In the genomic region with DNA sequence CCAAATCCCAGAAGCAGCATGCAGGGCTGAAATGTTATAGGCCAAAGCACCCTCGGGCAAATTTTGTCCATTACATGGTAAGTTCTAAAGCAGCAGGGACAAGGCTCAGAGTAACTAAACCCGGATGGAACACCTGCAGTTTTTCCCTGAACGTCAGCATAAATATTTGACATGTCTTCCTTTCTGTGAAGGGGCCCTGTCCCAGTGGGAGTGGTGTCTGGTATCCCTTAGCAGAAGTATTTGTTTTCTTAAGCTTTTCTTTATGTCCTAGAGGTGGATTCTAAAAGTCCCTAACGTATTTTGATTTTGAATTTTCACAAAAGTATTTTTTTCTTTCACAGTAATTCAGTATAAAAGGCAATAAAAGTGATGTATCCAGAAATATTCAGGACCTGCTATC, we compare ENCODE assay signal across 25 cellular contexts.
"Had no signal": no experiment of that assay in that cellular context is flagged by ENCODE, and none has a peak within 500 bp of the region (broad histone marks: within the 10 kb centered on the region; RNA-seq: fewer than 3 reads in every experiment).

No MANE protein-coding gene starts in this region.

- DNase-seq: activated B cell treated with CpG ODN at 0.5 μM for 24 hours; activated CD4-positive, alpha-beta T cell treated with anti-CD3 and anti-CD28 coated beads for 1 hour; activated CD4-positive, alpha-beta T cell treated with anti-CD3 and anti-CD28 coated beads, Interleukin-2, amount 10 ng/mL, durations not matched to agents 24 days and 14 days; activated CD4-positive, alpha-beta T cell treated with anti-CD3 and anti-CD28 coated beads, Interleukin-2, amount 50 U/mL, for 48 hours; activated CD8-positive, alpha-beta memory T cell treated with anti-CD3 and anti-CD28 coated beads, Interleukin-2, amount 10 ng/mL, durations not matched to agents 7 days and 5 days; activated effector memory CD4-positive, alpha-beta T cell treated with Interleukin-2 at 50 U/mL for 16 hours; activated naive CD4-positive, alpha-beta T cell; activated naive CD8-positive, alpha-beta T cell treated with anti-CD3 and anti-CD28 coated beads, Interleukin-2, amount 50 U/mL, for 24 hours; activated T-cell treated with anti-CD3 and anti-CD28 coated beads, Interleukin-2, amount 50 U/mL, for 24 hours; amniotic stem cell; body of pancreas; central memory CD4-positive, alpha-beta T cell; KG1; MG63; NCI-H1105 treated with DMSO at 0.1 percent for 48 hours; NCI-H1436 treated with DMSO at 0.1 percent for 48 hours; NCI-H1930; NCI-H345; NCI-H510A; SHP77 treated with DMSO at 0.1 percent for 48 hours; T-helper 2 cell; T1000 had no signal

- H3K4me1 ChIP-seq: ascending aorta, body of pancreas had no signal

- H3K36me3 ChIP-seq: ascending aorta, MG63 had no signal

- H3K4me3 ChIP-seq: ascending aorta, body of pancreas, MG63 had no signal

- H3K27ac ChIP-seq: ascending aorta, body of pancreas had no signal

- H3K9me3 Mint-ChIP-seq: activated B cell treated with CpG ODN at 0.5 μM for 24 hours; activated CD4-positive, alpha-beta T cell treated with anti-CD3 and anti-CD28 coated beads, Interleukin-2, amount 10 ng/mL, durations not matched to agents 24 days and 14 days; activated naive CD8-positive, alpha-beta T cell treated with anti-CD3 and anti-CD28 coated beads, Interleukin-2, amount 50 U/mL, for 24 hours; activated T-cell treated with anti-CD3 and anti-CD28 coated beads, Interleukin-2, amount 50 U/mL, for 24 hours; activated T-helper 1 cell treated with anti-CD3 and anti-CD28 coated beads, Interleukin-12 subunit alpha, Interleukin-12 subunit beta, Interleukin-2, Interleukin-4 antibody, amounts not matched to agents 30 ng/mL and 10 ng/mL and 1 ng/mL, durations not matched to agents 14 hours and 24 hours and 36 hours had no signal

- H3K9me3 ChIP-seq: ascending aorta, body of pancreas, MG63 had no signal

- ATAC-seq: activated CD8-positive, alpha-beta memory T cell treated with anti-CD3 and anti-CD28 coated beads, Interleukin-2, amount 10 ng/mL, durations not matched to agents 7 days and 5 days; activated naive CD4-positive, alpha-beta T cell treated with anti-CD3 and anti-CD28 coated beads, Interleukin-2, amount 50 U/mL, for 72 hours; activated naive CD8-positive, alpha-beta T cell treated with anti-CD3 and anti-CD28 coated beads, Interleukin-2, amount 50 U/mL, for 24 hours; body of pancreas had no signal

- H3K27me3 Mint-ChIP-seq: activated B cell treated with CpG ODN at 0.5 μM for 24 hours; activated CD4-positive, alpha-beta T cell treated with anti-CD3 and anti-CD28 coated beads, Interleukin-2, amount 10 ng/mL, durations not matched to agents 24 days and 14 days; activated naive CD8-positive, alpha-beta T cell treated with anti-CD3 and anti-CD28 coated beads, Interleukin-2, amount 50 U/mL, for 24 hours; activated T-cell treated with anti-CD3 and anti-CD28 coated beads, Interleukin-2, amount 50 U/mL, for 24 hours had no signal

- H3K27ac Mint-ChIP-seq: activated B cell treated with CpG ODN at 0.5 μM for 24 hours; activated CD4-positive, alpha-beta T cell treated with anti-CD3 and anti-CD28 coated beads, Interleukin-2, amount 10 ng/mL, durations not matched to agents 24 days and 14 days; activated CD8-positive, alpha-beta memory T cell treated with anti-CD3 and anti-CD28 coated beads, Interleukin-2, amount 10 ng/mL, durations not matched to agents 7 days and 5 days; activated naive CD4-positive, alpha-beta T cell treated with anti-CD3 and anti-CD28 coated beads, Interleukin-2, amount 50 U/mL, for 72 hours; activated naive CD8-positive, alpha-beta T cell treated with anti-CD3 and anti-CD28 coated beads, Interleukin-2, amount 50 U/mL, for 24 hours; activated T-cell treated with anti-CD3 and anti-CD28 coated beads, Interleukin-2, amount 50 U/mL, for 24 hours; activated T-helper 1 cell treated with anti-CD3 and anti-CD28 coated beads, Interleukin-12 subunit alpha, Interleukin-12 subunit beta, Interleukin-2, Interleukin-4 antibody, amounts not matched to agents 30 ng/mL and 10 ng/mL and 1 ng/mL, durations not matched to agents 14 hours and 24 hours and 36 hours had no signal

- H3K4me3 Mint-ChIP-seq: activated B cell treated with CpG ODN at 0.5 μM for 24 hours; activated CD4-positive, alpha-beta T cell treated with anti-CD3 and anti-CD28 coated beads, Interleukin-2, amount 10 ng/mL, durations not matched to agents 24 days and 14 days; activated CD8-positive, alpha-beta memory T cell treated with anti-CD3 and anti-CD28 coated beads, Interleukin-2, amount 10 ng/mL, durations not matched to agents 7 days and 5 days; activated naive CD8-positive, alpha-beta T cell treated with anti-CD3 and anti-CD28 coated beads, Interleukin-2, amount 50 U/mL, for 24 hours; activated T-cell treated with anti-CD3 and anti-CD28 coated beads, Interleukin-2, amount 50 U/mL, for 24 hours; activated T-helper 1 cell treated with anti-CD3 and anti-CD28 coated beads, Interleukin-12 subunit alpha, Interleukin-12 subunit beta, Interleukin-2, Interleukin-4 antibody, amounts not matched to agents 30 ng/mL and 10 ng/mL and 1 ng/mL, durations not matched to agents 14 hours and 24 hours and 36 hours had no signal

- H3K27me3 ChIP-seq: ascending aorta, body of pancreas, MG63 had no signal
